ENCODE assay signal across 8 cellular contexts in genomic region chr16:14309906-14310305, GRCh38.
DNase-seq lines count a peak whose midpoint lies in the region; ATAC-seq, FAIRE-seq and TF ChIP-seq lines count a peak whose summit lies in the region.
"Had no signal": no experiment of that assay in that cellular context is flagged by ENCODE, and none has a peak within 500 bp of the region (broad histone marks: within the 10 kb centered on the region; RNA-seq: fewer than 3 reads in every experiment).

No MANE protein-coding gene starts in this region.

- peak overlapping the region; percentile 76 for H3K9ac ChIP-seq in skeletal muscle satellite cell (ENCODE audit: low read depth, low read length)

- H3K4me3 ChIP-seq in GM12865 (ENCODE audit: low read depth, low read length) = peak overlapping the region; percentile 91
- H3K4me3 ChIP-seq in skeletal muscle satellite cell (ENCODE audit: low read length) = peak overlapping the region; percentile 50

- ATAC-seq in GM21515 (IDR thresholded peaks at IDR 0.05; ENCODE audit: unreplicated experiment) = no peak
- ATAC-seq in HG02588 (IDR thresholded peaks at IDR 0.05; ENCODE audit: unreplicated experiment) = no peak

- H3K9me3 ChIP-seq in skeletal muscle satellite cell (replicated peaks; ENCODE audit: low read length) = no peaks in the 10 kb centered on the region

- H3K27me3 ChIP-seq in skeletal muscle satellite cell (ENCODE audit: control insufficient read depth, insufficient read depth, low read length) = no peaks in the 10 kb centered on the region

- H3K36me3 ChIP-seq in skeletal muscle satellite cell (ENCODE audit: insufficient read depth, low read length) = no peaks in the 10 kb centered on the region

- TF ChIP-seq CTCF in GM12865 (IDR thresholded peaks at IDR 0.05; ENCODE audit: insufficient read depth, low read depth, low read length, missing control alignments) = no peak

- peaks cover 64% of the 10 kb centered on the region for H3K4me1 ChIP-seq in skeletal muscle satellite cell (ENCODE audit: control insufficient read depth, insufficient read depth, low read length)

- H3K4me2 ChIP-seq in skeletal muscle satellite cell (ENCODE audit: low read length) = peak overlapping the region; percentile 81

- peak; percentile 77 for FAIRE-seq in RCC 7860 (lab: Jason Lieb, UNC)
- FAIRE-seq: endometrium had no signal

- peak; percentile 58 for DNase-seq in GM12865 (ENCODE audit: low read depth)
- DNase-seq in RCC 7860 (ENCODE audit: low spot score) = peak; percentile 70
- peak; percentile 19 for DNase-seq in epidermal melanocyte (ENCODE audit: insufficient read length, low spot score)
- DNase-seq in COLO829 (ENCODE audit: low spot score) = no peak
